23 cellular contexts compared by ENCODE assay signal in the genomic region with DNA sequence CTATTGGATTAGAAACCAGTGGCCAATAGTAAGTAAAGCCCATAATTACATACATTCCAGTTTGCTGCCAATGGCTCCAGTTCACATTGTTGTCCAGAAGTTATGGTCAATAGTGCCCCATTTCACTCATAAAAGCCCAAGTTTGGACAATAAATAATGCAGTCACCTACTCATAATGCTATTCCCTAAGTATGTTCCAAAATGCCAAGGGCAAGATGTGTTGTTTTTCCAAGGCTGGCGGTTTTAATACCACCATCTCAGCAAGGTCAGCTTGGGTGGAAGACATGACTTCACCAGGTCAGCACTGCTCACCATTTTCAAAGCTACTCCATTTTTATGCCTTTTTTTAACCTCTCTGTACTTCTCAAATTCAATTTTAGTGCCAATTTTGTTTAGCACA. TPM values are rescaled to one million over a fixed set of nuclear protein-coding genes. Genes with fewer than 3 reads are reported as not detected.
A peak's percentile ranks its signal among the peaks of the same experiment; 100 is the strongest.
DNase-seq lines count a peak whose midpoint lies in the region; ATAC-seq and TF ChIP-seq lines count a peak whose summit lies in the region.
"Had no signal": no experiment of that assay in that cellular context is flagged by ENCODE, and none has a peak within 500 bp of the region (broad histone marks: within the 10 kb centered on the region; RNA-seq: fewer than 3 reads in every experiment).

No MANE protein-coding gene starts in this region.

- H3K36me3 Mint-ChIP-seq in chondrocyte (ENCODE audit: low read depth): no peaks in the 10 kb centered on the region
- H3K36me3 Mint-ChIP-seq: mesothelial cell of epicardium; stimulated activated effector memory CD8-positive, alpha-beta T cell treated with anti-CD3 and anti-CD28 coated beads, Interleukin-12 subunit alpha, Interleukin-12 subunit beta, amount 100 ng/mL, for 72 hours; T-cell had no signal

- DNase-seq in EL (peak; percentile 69), PC-9 (no peak), chondrocyte (ENCODE audit: low spot score) (no peak), osteoblast (ENCODE audit: insufficient read length, low spot score, missing footprints) (no peak), inferior parietal cortex (ENCODE audit: extremely low spot score) (no peak)
- no peak for DNase-seq in activated CD4-positive, alpha-beta T cell treated with anti-CD3 and anti-CD28 coated beads for 4 hours
- DNase-seq: KBM-7; NCI-H187 treated with DMSO at 0.1 percent for 48 hours; NCI-H2227 treated with DMSO at 0.1 percent for 48 hours; OCI-M1; SIG-M5; stimulated activated CD4-positive, alpha-beta T cell treated with anti-CD3 and anti-CD28 coated beads, Interleukin-1b, Interleukin-23, amount 100 ng/mL, for 48 hours; T-cell had no signal

- BruUV-seq in PC-9 (replicated peaks; lab: Mats Ljungman, UMichigan): no TSS peak

- H3K4me3 Mint-ChIP-seq in chondrocyte (ENCODE audit: unreplicated experiment): no peak overlapping the region
- H3K4me3 Mint-ChIP-seq: activated naive CD4-positive, alpha-beta T cell treated with anti-CD3 and anti-CD28 coated beads, Interleukin-2, amount 50 U/mL, for 24 hours; mesothelial cell of epicardium; nephron; stimulated activated effector memory CD8-positive, alpha-beta T cell treated with anti-CD3 and anti-CD28 coated beads, Interleukin-12 subunit alpha, Interleukin-12 subunit beta, amount 100 ng/mL, for 72 hours; T-cell had no signal

- TF ChIP-seq CTCF in PC-9 (conservative IDR thresholded peaks at IDR 0.05): no peak
- no peak for TF ChIP-seq CTCF in chondrocyte (IDR thresholded peaks at IDR 0.05)
- no peak for TF ChIP-seq CTCF in osteoblast (IDR thresholded peaks at IDR 0.05; ENCODE audit: extremely low read depth, low read depth, low read length)

- peaks cover 27% of the 10 kb centered on the region; the same call in 1 of the 2 replicates for H3K4me1 ChIP-seq in PC-9 (replicated peaks; ENCODE audit: insufficient read depth)
- H3K4me1 ChIP-seq in osteoblast (ENCODE audit: insufficient read depth, low read length): peaks cover 44% of the 10 kb centered on the region
- H3K4me1 ChIP-seq: parathyroid adenoma had no signal

- peaks cover 3% of the 10 kb centered on the region for H3K9me3 Mint-ChIP-seq in chondrocyte (ENCODE audit: low read depth)
- H3K9me3 Mint-ChIP-seq: activated naive CD4-positive, alpha-beta T cell treated with anti-CD3 and anti-CD28 coated beads, Interleukin-2, amount 50 U/mL, for 24 hours; nephron; stimulated activated effector memory CD8-positive, alpha-beta T cell treated with anti-CD3 and anti-CD28 coated beads, Interleukin-12 subunit alpha, Interleukin-12 subunit beta, amount 100 ng/mL, for 72 hours; T-cell had no signal

- H3K9me2 ChIP-seq in PC-9 (ENCODE audit: insufficient read depth): no peaks in the 10 kb centered on the region

- intact Hi-C loops in PC-9 (cut with micrococcal nuclease; ENCODE audit: unreplicated experiment): no loop called here

- H4K20me1 ChIP-seq in PC-9 (ENCODE audit: insufficient read depth) (no peaks in the 10 kb centered on the region), osteoblast (ENCODE audit: insufficient read depth, low read length) (no peaks in the 10 kb centered on the region)

- CTCF ChIA-PET in PC-9 (lab: Charles Lee): no interaction called here

- POLR2A ChIA-PET in PC-9 (lab: Charles Lee; ENCODE audit: unreplicated experiment): no interaction called here

- H3K36me3 ChIP-seq in PC-9 (ENCODE audit: low read depth) (no peaks in the 10 kb centered on the region), osteoblast (ENCODE audit: insufficient read depth, low read length) (no peaks in the 10 kb centered on the region)
- H3K36me3 ChIP-seq: HAP-1 had no signal

- H3K27me3 ChIP-seq in PC-9 (ENCODE audit: insufficient read depth, low read depth) (no peaks in the 10 kb centered on the region), osteoblast (ENCODE audit: insufficient read depth, low read length) (no peaks in the 10 kb centered on the region)

- 0 out of 2 replicates have a peak, but pooled peaks cover 6% of the 10 kb centered on the region for H3F3A ChIP-seq in PC-9 (ENCODE audit: insufficient read depth, low read depth)

- peaks cover 41% of the 10 kb centered on the region for H3K4me1 Mint-ChIP-seq in chondrocyte (ENCODE audit: low read depth)
- H3K4me1 Mint-ChIP-seq: activated naive CD4-positive, alpha-beta T cell treated with anti-CD3 and anti-CD28 coated beads, Interleukin-2, amount 50 U/mL, for 24 hours; nephron had no signal

- H3K27ac Mint-ChIP-seq in chondrocyte (ENCODE audit: unreplicated experiment): peak overlapping the region; percentile 37
- H3K27ac Mint-ChIP-seq: activated naive CD4-positive, alpha-beta T cell treated with anti-CD3 and anti-CD28 coated beads, Interleukin-2, amount 50 U/mL, for 24 hours; mesothelial cell of epicardium; nephron; stimulated activated effector memory CD8-positive, alpha-beta T cell treated with anti-CD3 and anti-CD28 coated beads, Interleukin-12 subunit alpha, Interleukin-12 subunit beta, amount 100 ng/mL, for 72 hours; T-cell had no signal

- no peaks in the 10 kb centered on the region for H3K79me2 ChIP-seq in PC-9 (ENCODE audit: low read depth)
- H3K79me2 ChIP-seq in osteoblast (ENCODE audit: insufficient read depth, low read length): no peaks in the 10 kb centered on the region
- H3K79me2 ChIP-seq: parathyroid adenoma had no signal

- H3K4me3 ChIP-seq in PC-9 (no peak overlapping the region), osteoblast (ENCODE audit: insufficient read depth, low read length) (no peak overlapping the region)
- H3K4me3 ChIP-seq: coronary artery, HAP-1 had no signal

- H3K4me2 ChIP-seq in PC-9: no peak overlapping the region
- peak overlapping the region; percentile 22 for H3K4me2 ChIP-seq in osteoblast (ENCODE audit: insufficient read depth, low read length)

- no peaks in the 10 kb centered on the region for H3K9me3 ChIP-seq in PC-9 (ENCODE audit: insufficient read depth, low read depth)
- no peaks in the 10 kb centered on the region for H3K9me3 ChIP-seq in osteoblast (ENCODE audit: low read depth, low read length)
- H3K9me3 ChIP-seq: HAP-1 had no signal

- H3K27ac ChIP-seq in PC-9 (peak overlapping the region; percentile 44), osteoblast (ENCODE audit: low read depth, low read length) (peak overlapping the region; percentile 71)
- H3K27ac ChIP-seq: C4-2B, parathyroid adenoma had no signal

- H3K27me3 Mint-ChIP-seq in chondrocyte (ENCODE audit: low read depth): no peaks in the 10 kb centered on the region
- H3K27me3 Mint-ChIP-seq: activated naive CD4-positive, alpha-beta T cell treated with anti-CD3 and anti-CD28 coated beads, Interleukin-2, amount 50 U/mL, for 24 hours; T-cell had no signal

- no peak for ATAC-seq in GM21447 (IDR thresholded peaks at IDR 0.05; ENCODE audit: unreplicated experiment)
- ATAC-seq in HG02973 (IDR thresholded peaks at IDR 0.05; ENCODE audit: unreplicated experiment): no peak
- ATAC-seq: stimulated activated effector memory CD8-positive, alpha-beta T cell treated with anti-CD3 and anti-CD28 coated beads, Interleukin-12 subunit alpha, Interleukin-12 subunit beta, amount 100 ng/mL, for 72 hours; T-cell had no signal

- H2AFZ ChIP-seq in PC-9 (no peak overlapping the region), osteoblast (ENCODE audit: low read length) (no peak overlapping the region)
- H2AFZ ChIP-seq: parathyroid adenoma had no signal

RNA-seq across cellular contexts. Expression of a gene that starts 32.7 kb away (rescaled TPM):
- 0.15 TPM in 1 of 2 replicates, not detected in the other for total RNA-seq in PC-9 (2021)
- 33.8 to 49.6 TPM (median 34.1 TPM) in 3 replicates for total RNA-seq in chondrocyte
- 29.0 and 56.0 TPM in 2 replicates for total RNA-seq in osteoblast

Comparison
In these comparisons a context has a peak if more than half of its experiments do, and no peak if none do; other contexts are left out.
1. RNA of a gene that starts 32.7 kb away (total RNA-seq): 33.8 to 49.6 TPM in chondrocyte and 29.0 to 56.0 TPM in osteoblast; 0.15 TPM in PC-9; every median in the first group is over 10 times any median in the second.